Comparison of ENCODE assay signal across 16 cellular contexts in genomic region chr5:109922396-109922995, GRCh38.
A peak's percentile ranks its signal among the peaks of the same experiment; 100 is the strongest.
DNase-seq lines count a peak whose midpoint lies in the region; ATAC-seq and TF ChIP-seq lines count a peak whose summit lies in the region.
"Had no signal": no experiment of that assay in that cellular context is flagged by ENCODE, and none has a peak within 500 bp of the region (broad histone marks: within the 10 kb centered on the region; RNA-seq: fewer than 3 reads in every experiment).

No MANE protein-coding gene starts in this region.

- no peak for ATAC-seq in activated naive CD8-positive, alpha-beta T cell treated with anti-CD3 and anti-CD28 coated beads, Interleukin-2, amount 10 ng/mL, durations not matched to agents 7 days and 5 days (ENCODE audit: low read depth)
- peak; percentile 19 for ATAC-seq in stimulated activated naive CD8-positive, alpha-beta T cell treated with anti-CD3 and anti-CD28 coated beads, Interleukin-15, Interleukin-2, amounts not matched to agents 100 U/mL and 50 U/mL, for 24 hours
- ATAC-seq: K562 had no signal

- H3K4me3 Mint-ChIP-seq in activated naive CD4-positive, alpha-beta T cell treated with anti-CD3 and anti-CD28 coated beads, Interleukin-2, amount 10 ng/mL, durations not matched to agents 7 days and 5 days, result peak overlapping the region; percentile 12
- H3K4me3 Mint-ChIP-seq in activated naive CD8-positive, alpha-beta T cell treated with anti-CD3 and anti-CD28 coated beads, Interleukin-2, amount 10 ng/mL, durations not matched to agents 7 days and 5 days, result peak overlapping the region; percentile 18
- H3K4me3 Mint-ChIP-seq: brain; dendritic cell treated with granulocyte-macrophage colony-stimulating factor and Interleukin-4, amounts not matched to agents 40 ng/mL and 50 ng/mL, for 4 days had no signal

- peak overlapping the region; percentile 92 for H3K4me2 ChIP-seq in OCI-LY3 (ENCODE audit: low read length)

- H3K27ac Mint-ChIP-seq in activated naive CD4-positive, alpha-beta T cell treated with anti-CD3 and anti-CD28 coated beads, Interleukin-2, amount 10 ng/mL, durations not matched to agents 7 days and 5 days, result peak overlapping the region; percentile 98
- peak overlapping the region; percentile 83 for H3K27ac Mint-ChIP-seq in activated naive CD8-positive, alpha-beta T cell treated with anti-CD3 and anti-CD28 coated beads, Interleukin-2, amount 10 ng/mL, durations not matched to agents 7 days and 5 days
- H3K27ac Mint-ChIP-seq: dendritic cell treated with granulocyte-macrophage colony-stimulating factor and Interleukin-4, amounts not matched to agents 40 ng/mL and 50 ng/mL, for 4 days had no signal

- H3K27me3 ChIP-seq in OCI-LY3 (ENCODE audit: low read depth, low read length), result no peaks in the 10 kb centered on the region
- H3K27me3 ChIP-seq: suprapubic skin had no signal

- H3K79me2 ChIP-seq in OCI-LY3 (ENCODE audit: low read length), result no peaks in the 10 kb centered on the region

- no peaks in the 10 kb centered on the region for H3K27me3 Mint-ChIP-seq in activated naive CD4-positive, alpha-beta T cell treated with anti-CD3 and anti-CD28 coated beads, Interleukin-2, amount 10 ng/mL, durations not matched to agents 7 days and 5 days
- no peaks in the 10 kb centered on the region for H3K27me3 Mint-ChIP-seq in activated naive CD8-positive, alpha-beta T cell treated with anti-CD3 and anti-CD28 coated beads, Interleukin-2, amount 10 ng/mL, durations not matched to agents 7 days and 5 days
- H3K27me3 Mint-ChIP-seq: dendritic cell treated with granulocyte-macrophage colony-stimulating factor and Interleukin-4, amounts not matched to agents 40 ng/mL and 50 ng/mL, for 4 days had no signal

- no peaks in the 10 kb centered on the region; the same call in 1 of the 2 replicates for H3K9me3 ChIP-seq in OCI-LY3 (ENCODE audit: insufficient read depth, low read length)
- H3K9me3 ChIP-seq: suprapubic skin had no signal

- H2AFZ ChIP-seq in OCI-LY3 (ENCODE audit: low read depth, low read length), result peak overlapping the region; percentile 66
- H2AFZ ChIP-seq: GM23248 had no signal

- H3K27ac ChIP-seq in OCI-LY3 (ENCODE audit: low read length), result peak overlapping the region; percentile 81
- H3K27ac ChIP-seq: GM23248, HL-60, suprapubic skin had no signal

- peaks cover 10% of the 10 kb centered on the region for H3K36me3 Mint-ChIP-seq in activated naive CD4-positive, alpha-beta T cell treated with anti-CD3 and anti-CD28 coated beads, Interleukin-2, amount 10 ng/mL, durations not matched to agents 7 days and 5 days
- peaks cover 5% of the 10 kb centered on the region for H3K36me3 Mint-ChIP-seq in activated naive CD8-positive, alpha-beta T cell treated with anti-CD3 and anti-CD28 coated beads, Interleukin-2, amount 10 ng/mL, durations not matched to agents 7 days and 5 days
- H3K36me3 Mint-ChIP-seq: brain had no signal

- in situ Hi-C loops in ACHN (cut with HindIII; ENCODE audit: low pct_ligation_motif_present, low pct_unique_long_range_greater_than_20kb, low sequenced_read_pairs), result no loop called here

- no peaks in the 10 kb centered on the region for H3K36me3 ChIP-seq in OCI-LY3 (replicated peaks; ENCODE audit: low read depth, low read length)
- H3K36me3 ChIP-seq: suprapubic skin had no signal

- H3K4me1 ChIP-seq in OCI-LY3 (ENCODE audit: low read length), result peaks cover 34% of the 10 kb centered on the region
- H3K4me1 ChIP-seq: suprapubic skin had no signal

- H3K9me3 Mint-ChIP-seq in activated naive CD4-positive, alpha-beta T cell treated with anti-CD3 and anti-CD28 coated beads, Interleukin-2, amount 10 ng/mL, durations not matched to agents 7 days and 5 days, result peaks cover 9% of the 10 kb centered on the region
- peaks cover 4% of the 10 kb centered on the region for H3K9me3 Mint-ChIP-seq in activated naive CD8-positive, alpha-beta T cell treated with anti-CD3 and anti-CD28 coated beads, Interleukin-2, amount 10 ng/mL, durations not matched to agents 7 days and 5 days
- H3K9me3 Mint-ChIP-seq: dendritic cell treated with granulocyte-macrophage colony-stimulating factor and Interleukin-4, amounts not matched to agents 40 ng/mL and 50 ng/mL, for 4 days had no signal

- H3K4me1 Mint-ChIP-seq in activated naive CD4-positive, alpha-beta T cell treated with anti-CD3 and anti-CD28 coated beads, Interleukin-2, amount 10 ng/mL, durations not matched to agents 7 days and 5 days, result peaks cover 36% of the 10 kb centered on the region
- H3K4me1 Mint-ChIP-seq in activated naive CD8-positive, alpha-beta T cell treated with anti-CD3 and anti-CD28 coated beads, Interleukin-2, amount 10 ng/mL, durations not matched to agents 7 days and 5 days, result peaks cover 13% of the 10 kb centered on the region

- TF ChIP-seq CTCF in OCI-LY3 (IDR thresholded peaks at IDR 0.05; ENCODE audit: low read depth, low read length), result no peak

- H3K4me3 ChIP-seq in OCI-LY3 (ENCODE audit: low read length), result peak overlapping the region; percentile 53
- H3K4me3 ChIP-seq: GM23248, K562, suprapubic skin had no signal

- H4K20me1 ChIP-seq in OCI-LY3 (ENCODE audit: insufficient read depth, low read length), result no peaks in the 10 kb centered on the region

- CTCF ChIA-PET in activated naive CD4-positive, alpha-beta T cell treated with anti-CD3 and anti-CD28 coated beads, Interleukin-2, amount 10 ng/mL, durations not matched to agents 7 days and 5 days (lab: Charles Lee), result interaction anchor here (1.0 to 1.8 kb wide), 5 partner anchors 15 to 232 kb away, joined by 4 to 8 read pairs (median 5); partner anchors contain the start of gene MAN2A1

- DNase-seq in activated naive CD4-positive, alpha-beta T cell treated with anti-CD3 and anti-CD28 coated beads, Interleukin-2, amount 10 ng/mL, durations not matched to agents 7 days and 5 days, result peak; percentile 46
- DNase-seq in activated naive CD4-positive, alpha-beta T cell treated with anti-CD3 and anti-CD28 coated beads, Interleukin-2, amount 50 U/mL, for 16 hours, result no peak
- no peak for DNase-seq in activated naive CD8-positive, alpha-beta T cell treated with anti-CD3 and anti-CD28 coated beads, Interleukin-2, amount 10 ng/mL, durations not matched to agents 7 days and 5 days
- DNase-seq in stimulated activated naive CD8-positive, alpha-beta T cell treated with anti-CD3 and anti-CD28 coated beads, Interleukin-15, Interleukin-2, amounts not matched to agents 100 U/mL and 50 U/mL, for 24 hours, result no peak
- no peak for DNase-seq in ACHN
- DNase-seq in glomerular visceral epithelial cell (ENCODE audit: extremely low spot score), result no peak
- DNase-seq in COLO829 (ENCODE audit: low spot score), result no peak
- DNase-seq: GDM1, GM23248, mesenchymal stem cell had no signal

- POLR2A ChIA-PET in activated naive CD8-positive, alpha-beta T cell treated with anti-CD3 and anti-CD28 coated beads, Interleukin-2, amount 10 ng/mL, durations not matched to agents 7 days and 5 days (lab: Charles Lee), result interaction anchor here (1.6 to 2.1 kb wide), 2 partner anchors 232 to 234 kb away, joined by 8 read pairs; partner anchors contain the start of gene MAN2A1

- peak overlapping the region; percentile 51; the same call in 1 of the 2 replicates for H3K9ac ChIP-seq in OCI-LY3 (ENCODE audit: low read length)
- H3K9ac ChIP-seq: GM23248 had no signal
